In genomic region chr11:67412495-67413179, GRCh38 we compare ENCODE assay signal across 2 cellular contexts.
TF ChIP-seq lines count a peak whose summit lies in the region.

No MANE protein-coding gene starts in this region.

TF ChIP-seq in HEK293, 187 proteins besides CTCF, POLR2A, EP300 and RAD21:
- peak; percentile 92 for TF ChIP-seq GLIS1 (tag by site-specific recombination; IDR thresholded peaks at IDR 0.05)
- TF ChIP-seq, protein P1, sequence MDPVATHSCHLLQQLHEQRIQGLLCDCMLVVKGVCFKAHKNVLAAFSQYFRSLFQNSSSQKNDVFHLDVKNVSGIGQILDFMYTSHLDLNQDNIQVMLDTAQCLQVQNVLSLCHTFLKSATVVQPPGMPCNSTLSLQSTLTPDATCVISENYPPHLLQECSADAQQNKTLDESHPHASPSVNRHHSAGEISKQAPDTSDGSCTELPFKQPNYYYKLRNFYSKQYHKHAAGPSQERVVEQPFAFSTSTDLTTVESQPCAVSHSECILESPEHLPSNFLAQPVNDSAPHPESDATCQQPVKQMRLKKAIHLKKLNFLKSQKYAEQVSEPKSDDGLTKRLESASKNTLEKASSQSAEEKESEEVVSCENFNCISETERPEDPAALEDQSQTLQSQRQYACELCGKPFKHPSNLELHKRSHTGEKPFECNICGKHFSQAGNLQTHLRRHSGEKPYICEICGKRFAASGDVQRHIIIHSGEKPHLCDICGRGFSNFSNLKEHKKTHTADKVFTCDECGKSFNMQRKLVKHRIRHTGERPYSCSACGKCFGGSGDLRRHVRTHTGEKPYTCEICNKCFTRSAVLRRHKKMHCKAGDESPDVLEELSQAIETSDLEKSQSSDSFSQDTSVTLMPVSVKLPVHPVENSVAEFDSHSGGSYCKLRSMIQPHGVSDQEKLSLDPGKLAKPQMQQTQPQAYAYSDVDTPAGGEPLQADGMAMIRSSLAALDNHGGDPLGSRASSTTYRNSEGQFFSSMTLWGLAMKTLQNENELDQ (tag by site-specific recombination; IDR thresholded peaks at IDR 0.05; ENCODE audit: low read depth), result no peak

TF ChIP-seq in H1, 55 proteins besides CTCF, POLR2A, EP300 and RAD21:
- TF ChIP-seq ASH2L (IDR thresholded peaks at IDR 0.05; ENCODE audit: low read length) (no peak), BACH1 (IDR thresholded peaks at IDR 0.05; ENCODE audit: low read length) (no peak), TEAD4 (IDR thresholded peaks at IDR 0.05; ENCODE audit: low read depth, low read length) (no peak), KDM5A (IDR thresholded peaks at IDR 0.05; ENCODE audit: low read length) (no peak), PHF8 (conservative IDR thresholded peaks at IDR 0.05; ENCODE audit: low read depth, low read length) (no peak), HDAC6 (IDR thresholded peaks at IDR 0.05; ENCODE audit: low read depth, low read length) (no peak), SP2 (IDR thresholded peaks at IDR 0.05; ENCODE audit: low read length) (no peak), SIX5 (IDR thresholded peaks at IDR 0.05; ENCODE audit: low read depth, low read length) (no peak), POU5F1 (IDR thresholded peaks at IDR 0.05; ENCODE audit: low read depth, low read length) (no peak), YY1 (IDR thresholded peaks at IDR 0.05; ENCODE audit: low read depth, low read length) (no peak), CEBPB (IDR thresholded peaks at IDR 0.05; ENCODE audit: low read depth, low read length) (no peak), TAF7 (optimal IDR thresholded peaks at IDR 0.05; ENCODE audit: borderline replicate concordance, low read depth, low read length) (no peak)
- TF ChIP-seq, protein P2, sequence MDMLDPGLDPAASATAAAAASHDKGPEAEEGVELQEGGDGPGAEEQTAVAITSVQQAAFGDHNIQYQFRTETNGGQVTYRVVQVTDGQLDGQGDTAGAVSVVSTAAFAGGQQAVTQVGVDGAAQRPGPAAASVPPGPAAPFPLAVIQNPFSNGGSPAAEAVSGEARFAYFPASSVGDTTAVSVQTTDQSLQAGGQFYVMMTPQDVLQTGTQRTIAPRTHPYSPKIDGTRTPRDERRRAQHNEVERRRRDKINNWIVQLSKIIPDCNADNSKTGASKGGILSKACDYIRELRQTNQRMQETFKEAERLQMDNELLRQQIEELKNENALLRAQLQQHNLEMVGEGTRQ (IDR thresholded peaks at IDR 0.05; ENCODE audit: low read length), result no peak
